Comparison of ENCODE assay signal across 8 cellular contexts in genomic region chr9:36471359-36471758, GRCh38.
A peak's percentile ranks its signal among the peaks of the same experiment; 100 is the strongest.
DNase-seq lines count a peak whose midpoint lies in the region; ATAC-seq, FAIRE-seq and TF ChIP-seq lines count a peak whose summit lies in the region.

No MANE protein-coding gene starts in this region.

- WGBS in liver: 72% methylated on average over 3 of the region's 3 CpGs
- 97% methylated on average over 3 of the region's 3 CpGs for WGBS in HepG2 (ENCODE audit: low lambda C conversion rate)

- no peak for TF ChIP-seq EP300 in HepG2 (IDR thresholded peaks at IDR 0.05; ENCODE audit: low read depth in 2 of 2, low read length in 2 of 2)
- no peak for TF ChIP-seq EP300 in HepG2 (CRISPR knock-in tag; IDR thresholded peaks at IDR 0.05; ENCODE audit: borderline replicate concordance)

- no peaks in the 10 kb centered on the region for H3K27me3 Mint-ChIP-seq in naive B cell

- intact Hi-C loops in HepG2 (cut with micrococcal nuclease; ENCODE audit: unreplicated experiment): no loop called here

- no peaks in the 10 kb centered on the region for H4K20me1 ChIP-seq in HepG2 (ENCODE audit: insufficient read depth, low read length)

- H3K9me3 Mint-ChIP-seq in naive B cell: no peaks in the 10 kb centered on the region

- BruUV-seq in HepG2 (replicated peaks; lab: Mats Ljungman, UMichigan): no TSS peak

- POLR2A ChIA-PET in HepG2 (lab: Yijun Ruan, JAX): no interaction called here

- H3K9ac ChIP-seq in liver (ENCODE audit: low read depth in 1 of 2, low read length in 2 of 2) (peak overlapping the region; percentile 35 to 85), HepG2 (ENCODE audit: insufficient read depth, low read depth, low read length) (no peak overlapping the region)

- H3K4me2 ChIP-seq in HepG2 (ENCODE audit: low read depth, low read length): no peak overlapping the region

- FAIRE-seq in HepG2 (lab: Jason Lieb, UNC): no peak

- TF ChIP-seq CTCF in liver (IDR thresholded peaks at IDR 0.05; ENCODE audit: low read depth, low read length, missing input control) (no peak), HepG2 (CRISPR knock-in tag; IDR thresholded peaks at IDR 0.05) (no peak)

- H3K4me3 Mint-ChIP-seq in naive B cell: peak overlapping the region in 7 of 8 donors; percentile 75 to 95 (median 83)

- peaks cover 14% of the 10 kb centered on the region for H3K79me2 ChIP-seq in HepG2 (ENCODE audit: insufficient read depth, low read length)

- TF ChIP-seq RAD21 in liver (IDR thresholded peaks at IDR 0.05) (no peak), HepG2 (CRISPR knock-in tag; IDR thresholded peaks at IDR 0.05) (no peak)

- no peak for ATAC-seq in HepG2
- no peak for ATAC-seq in naive B cell (ENCODE audit: low read depth in 2 of 2)
- ATAC-seq in GM18858 (IDR thresholded peaks at IDR 0.05; ENCODE audit: unreplicated experiment): no peak

- CTCF ChIA-PET in HepG2 (lab: Yijun Ruan, JAX; ENCODE audit: low intra/inter-chr PET ratio, low total read pairs): no interaction called here

- H3K4me3 ChIP-seq in liver (ENCODE audit: low read depth in 1 of 3, low read length in 3 of 3) (peak overlapping the region in 1 of 3 donors; percentile 7), HepG2 (replicated peaks in 1 of 3; ENCODE audit: insufficient read depth in 1 of 3, low read depth in 2 of 3, low read length in 3 of 3) (no peak overlapping the region), SJCRH30 (no peak overlapping the region), H7 (ENCODE audit: insufficient read depth, low read depth, low read length) (no peak overlapping the region)

- H3K4me1 ChIP-seq in liver (ENCODE audit: control insufficient read depth in 4 of 4, insufficient read depth in 4 of 4, low read length in 3 of 4) (peaks cover 3 to 10% (median 6%) of the 10 kb centered on the region in 4 donors), HepG2 (ENCODE audit: insufficient read depth, low read length) (peaks cover 12% of the 10 kb centered on the region), SJCRH30 (no peaks in the 10 kb centered on the region)

- H2AFZ ChIP-seq in HepG2 (ENCODE audit: low read length): no peak overlapping the region

- no peaks in the 10 kb centered on the region for H3K36me3 ChIP-seq in liver (ENCODE audit: control insufficient read depth in 4 of 4, insufficient read depth in 3 of 4, low read depth in 1 of 4, low read length in 3 of 4)
- no peaks in the 10 kb centered on the region for H3K36me3 ChIP-seq in HepG2 (replicated peaks in 1 of 2; ENCODE audit: control insufficient read depth in 1 of 2, insufficient read depth in 2 of 2, low read length in 2 of 2)
- H3K36me3 ChIP-seq in SJCRH30: no peaks in the 10 kb centered on the region
- H3K36me3 ChIP-seq in H7 (replicated peaks; ENCODE audit: control insufficient read depth, insufficient read depth, low read length): no peaks in the 10 kb centered on the region; the same call in 1 of the 2 replicates

- peaks cover 27 to 43% (median 28%) of the 10 kb centered on the region in 3 donors for H3K4me1 Mint-ChIP-seq in naive B cell

- H3K27ac ChIP-seq in liver (ENCODE audit: low read depth in 1 of 2, low read length in 2 of 2) (peak overlapping the region; percentile 63 to 94), HepG2 (ENCODE audit: extremely low read length, insufficient read depth, low read length) (no peak overlapping the region), caudate nucleus (ENCODE audit: low read depth, low read length) (peak overlapping the region; percentile 49), SJCRH30 (no peak overlapping the region)

- no peak for TF ChIP-seq POLR2A in HepG2 (IDR thresholded peaks at IDR 0.05; ENCODE audit: insufficient read depth in 1 of 2, low read depth in 2 of 2, low read length in 2 of 2)

- in situ Hi-C loops in HepG2 (cut with HindIII; ENCODE audit: extremely low pct_ligation_motif_present, low pct_unique_long_range_greater_than_20kb): no loop called here

- H3K36me3 Mint-ChIP-seq in naive B cell: no peaks in the 10 kb centered on the region

- H3K27me3 ChIP-seq in liver (ENCODE audit: control insufficient read depth in 4 of 4, insufficient read depth in 4 of 4, low read length in 3 of 4) (no peaks in the 10 kb centered on the region), HepG2 (ENCODE audit: control insufficient read depth in 1 of 2, insufficient read depth in 2 of 2, low read length in 2 of 2) (no peaks in the 10 kb centered on the region), SJCRH30 (no peaks in the 10 kb centered on the region), H7 (ENCODE audit: control insufficient read depth, insufficient read depth, low read length) (no peaks in the 10 kb centered on the region)

- DNase-seq in HepG2 (ENCODE audit: low spot score) (no peak), caudate nucleus (lab: John Stamatoyannopoulos, UW) (no peak), naive B cell (no peak), SJCRH30 (no peak), HCEC 1CT (no peak), H7 (no peak)

- H3K9me3 ChIP-seq in liver (ENCODE audit: control insufficient read depth in 4 of 4, low read length in 3 of 4): no peaks in the 10 kb centered on the region
- H3K9me3 ChIP-seq in HepG2 (ENCODE audit: low read length): no peaks in the 10 kb centered on the region
- H3K9me3 ChIP-seq in SJCRH30 (replicated peaks): no peaks in the 10 kb centered on the region

- H3K27ac Mint-ChIP-seq in naive B cell: peak overlapping the region; percentile 34 to 97 (median 88)

TF ChIP-seq in liver, 16 proteins besides CTCF, POLR2A, EP300 and RAD21 (continues in another document):
- TF ChIP-seq FOXA2 (IDR thresholded peaks at IDR 0.05): no peak
- no peak for TF ChIP-seq FOXA1 (IDR thresholded peaks at IDR 0.05)
- no peak for TF ChIP-seq SP1 (IDR thresholded peaks at IDR 0.05)
- TF ChIP-seq YY1 (IDR thresholded peaks at IDR 0.05): no peak
- no peak for TF ChIP-seq EGR1 (IDR thresholded peaks at IDR 0.05; ENCODE audit: low read depth in 2 of 2)
- TF ChIP-seq HNF4A (conservative IDR thresholded peaks at IDR 0.05): no peak
- TF ChIP-seq RXRA (IDR thresholded peaks at IDR 0.05): no peak
- no peak for TF ChIP-seq ZBTB33 (IDR thresholded peaks at IDR 0.05)
- no peak for TF ChIP-seq GABPA (IDR thresholded peaks at IDR 0.05 in 1 of 2, conservative IDR thresholded peaks at IDR 0.05 in 1 of 2)
- TF ChIP-seq JUND (IDR thresholded peaks at IDR 0.05): no peak
- TF ChIP-seq, protein P1, sequence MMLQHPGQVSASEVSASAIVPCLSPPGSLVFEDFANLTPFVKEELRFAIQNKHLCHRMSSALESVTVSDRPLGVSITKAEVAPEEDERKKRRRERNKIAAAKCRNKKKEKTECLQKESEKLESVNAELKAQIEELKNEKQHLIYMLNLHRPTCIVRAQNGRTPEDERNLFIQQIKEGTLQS (IDR thresholded peaks at IDR 0.05): no peak
- no peak for TF ChIP-seq MAX (IDR thresholded peaks at IDR 0.05)

TF ChIP-seq in HepG2, 621 proteins besides CTCF, POLR2A, EP300 and RAD21 (continues in another document):
- TF ChIP-seq, protein P2, sequence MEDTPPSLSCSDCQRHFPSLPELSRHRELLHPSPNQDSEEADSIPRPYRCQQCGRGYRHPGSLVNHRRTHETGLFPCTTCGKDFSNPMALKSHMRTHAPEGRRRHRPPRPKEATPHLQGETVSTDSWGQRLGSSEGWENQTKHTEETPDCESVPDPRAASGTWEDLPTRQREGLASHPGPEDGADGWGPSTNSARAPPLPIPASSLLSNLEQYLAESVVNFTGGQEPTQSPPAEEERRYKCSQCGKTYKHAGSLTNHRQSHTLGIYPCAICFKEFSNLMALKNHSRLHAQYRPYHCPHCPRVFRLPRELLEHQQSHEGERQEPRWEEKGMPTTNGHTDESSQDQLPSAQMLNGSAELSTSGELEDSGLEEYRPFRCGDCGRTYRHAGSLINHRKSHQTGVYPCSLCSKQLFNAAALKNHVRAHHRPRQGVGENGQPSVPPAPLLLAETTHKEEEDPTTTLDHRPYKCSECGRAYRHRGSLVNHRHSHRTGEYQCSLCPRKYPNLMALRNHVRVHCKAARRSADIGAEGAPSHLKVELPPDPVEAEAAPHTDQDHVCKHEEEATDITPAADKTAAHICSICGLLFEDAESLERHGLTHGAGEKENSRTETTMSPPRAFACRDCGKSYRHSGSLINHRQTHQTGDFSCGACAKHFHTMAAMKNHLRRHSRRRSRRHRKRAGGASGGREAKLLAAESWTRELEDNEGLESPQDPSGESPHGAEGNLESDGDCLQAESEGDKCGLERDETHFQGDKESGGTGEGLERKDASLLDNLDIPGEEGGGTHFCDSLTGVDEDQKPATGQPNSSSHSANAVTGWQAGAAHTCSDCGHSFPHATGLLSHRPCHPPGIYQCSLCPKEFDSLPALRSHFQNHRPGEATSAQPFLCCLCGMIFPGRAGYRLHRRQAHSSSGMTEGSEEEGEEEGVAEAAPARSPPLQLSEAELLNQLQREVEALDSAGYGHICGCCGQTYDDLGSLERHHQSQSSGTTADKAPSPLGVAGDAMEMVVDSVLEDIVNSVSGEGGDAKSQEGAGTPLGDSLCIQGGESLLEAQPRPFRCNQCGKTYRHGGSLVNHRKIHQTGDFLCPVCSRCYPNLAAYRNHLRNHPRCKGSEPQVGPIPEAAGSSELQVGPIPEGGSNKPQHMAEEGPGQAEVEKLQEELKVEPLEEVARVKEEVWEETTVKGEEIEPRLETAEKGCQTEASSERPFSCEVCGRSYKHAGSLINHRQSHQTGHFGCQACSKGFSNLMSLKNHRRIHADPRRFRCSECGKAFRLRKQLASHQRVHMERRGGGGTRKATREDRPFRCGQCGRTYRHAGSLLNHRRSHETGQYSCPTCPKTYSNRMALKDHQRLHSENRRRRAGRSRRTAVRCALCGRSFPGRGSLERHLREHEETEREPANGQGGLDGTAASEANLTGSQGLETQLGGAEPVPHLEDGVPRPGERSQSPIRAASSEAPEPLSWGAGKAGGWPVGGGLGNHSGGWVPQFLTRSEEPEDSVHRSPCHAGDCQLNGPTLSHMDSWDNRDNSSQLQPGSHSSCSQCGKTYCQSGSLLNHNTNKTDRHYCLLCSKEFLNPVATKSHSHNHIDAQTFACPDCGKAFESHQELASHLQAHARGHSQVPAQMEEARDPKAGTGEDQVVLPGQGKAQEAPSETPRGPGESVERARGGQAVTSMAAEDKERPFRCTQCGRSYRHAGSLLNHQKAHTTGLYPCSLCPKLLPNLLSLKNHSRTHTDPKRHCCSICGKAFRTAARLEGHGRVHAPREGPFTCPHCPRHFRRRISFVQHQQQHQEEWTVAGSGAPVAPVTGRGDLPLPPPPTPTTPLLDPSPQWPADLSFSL (CRISPR knock-in tag; IDR thresholded peaks at IDR 0.05): no peak
- TF ChIP-seq KLF9 (CRISPR knock-in tag; IDR thresholded peaks at IDR 0.05; ENCODE audit: low read depth) (no peak), HDAC1 (CRISPR knock-in tag; IDR thresholded peaks at IDR 0.05) (no peak), POLR2AphosphoS5 (IDR thresholded peaks at IDR 0.05; ENCODE audit: low read depth, low read length) (no peak)
- TF ChIP-seq, protein P3, sequence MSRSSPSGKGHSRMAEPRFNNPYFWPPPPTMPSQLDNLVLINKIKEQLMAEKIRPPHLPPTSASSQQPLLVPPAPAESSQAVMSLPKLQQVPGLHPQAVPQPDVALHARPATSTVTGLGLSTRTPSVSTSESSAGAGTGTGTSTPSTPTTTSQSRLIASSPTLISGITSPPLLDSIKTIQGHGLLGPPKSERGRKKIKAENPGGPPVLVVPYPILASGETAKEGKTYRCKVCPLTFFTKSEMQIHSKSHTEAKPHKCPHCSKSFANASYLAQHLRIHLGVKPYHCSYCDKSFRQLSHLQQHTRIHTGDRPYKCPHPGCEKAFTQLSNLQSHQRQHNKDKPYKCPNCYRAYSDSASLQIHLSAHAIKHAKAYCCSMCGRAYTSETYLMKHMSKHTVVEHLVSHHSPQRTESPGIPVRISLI (CRISPR knock-in tag; IDR thresholded peaks at IDR 0.05; ENCODE audit: borderline replicate concordance): no peak

Comparison
In these comparisons a context has a peak if more than half of its experiments do, and no peak if none do; other contexts are left out.
1. H3K27ac ChIP-seq: peak in liver (2 of 2) and caudate nucleus (single experiment); none in HepG2 (single experiment) and SJCRH30 (single experiment).